ENCODE assay signal across 13 cellular contexts in the genomic region with DNA sequence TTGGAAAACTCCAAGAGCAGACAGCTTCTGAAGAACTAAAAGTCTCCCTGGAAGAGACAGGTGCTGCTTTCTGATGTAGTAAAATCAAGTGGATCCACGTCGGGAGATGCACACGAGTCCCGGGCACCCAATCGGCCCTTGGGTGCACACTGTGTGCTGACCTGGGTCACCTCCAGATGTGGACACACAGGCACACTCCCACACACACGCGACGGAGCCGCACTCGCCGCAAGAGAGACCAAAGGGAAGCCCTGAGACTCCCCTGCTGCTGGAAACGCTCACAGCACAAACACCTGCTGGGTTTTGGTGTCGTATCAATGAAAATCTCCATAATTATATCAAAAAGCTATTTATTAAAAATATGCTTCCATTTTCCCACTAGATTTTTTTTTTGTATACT.
"Had no signal": no experiment of that assay in that cellular context is flagged by ENCODE, and none has a peak within 500 bp of the region (broad histone marks: within the 10 kb centered on the region; RNA-seq: fewer than 3 reads in every experiment).

No MANE protein-coding gene starts in this region.

- H3K9me3 Mint-ChIP-seq: naive thymus-derived CD8-positive, alpha-beta T cell; stimulated activated naive CD8-positive, alpha-beta T cell treated with anti-CD3 and anti-CD28 coated beads, Interleukin-15, amount 100 ng/mL, for 72 hours had no signal

- H3K27me3 ChIP-seq: dorsolateral prefrontal cortex, foreskin keratinocyte, heart right ventricle, tibial artery had no signal

- ATAC-seq: naive thymus-derived CD8-positive, alpha-beta T cell; stimulated activated naive CD8-positive, alpha-beta T cell treated with anti-CD3 and anti-CD28 coated beads, Interleukin-15, amount 100 ng/mL, for 72 hours had no signal

- H3K27ac ChIP-seq: foreskin keratinocyte had no signal

- DNase-seq: activated CD4-positive, alpha-beta T cell treated with anti-CD3 and anti-CD28 coated beads, Interleukin-2, amount 50 U/mL, for 4 hours; activated CD4-positive, CD25-positive, alpha-beta regulatory T cell; activated gamma-delta T cell; activated T-cell treated with anti-CD3 and anti-CD28 coated beads, Interleukin-2, amount 50 U/mL, for 1 hour; dorsolateral prefrontal cortex; heart right ventricle; mucosa of descending colon; naive thymus-derived CD8-positive, alpha-beta T cell; occipital lobe; stimulated activated CD4-positive, alpha-beta T cell treated with anti-CD3 and anti-CD28 coated beads, Interleukin-4, amount 100 ng/mL, for 1 hour; stimulated activated naive CD8-positive, alpha-beta T cell treated with anti-CD3 and anti-CD28 coated beads, Interleukin-15, amount 100 ng/mL, for 72 hours; tibial artery had no signal

- H3K4me3 Mint-ChIP-seq: stimulated activated naive CD8-positive, alpha-beta T cell treated with anti-CD3 and anti-CD28 coated beads, Interleukin-15, amount 100 ng/mL, for 72 hours had no signal

- H3K9me3 ChIP-seq: heart right ventricle, mucosa of descending colon, tibial artery had no signal

- H3K36me3 ChIP-seq: tibial artery had no signal

- H3K27me3 Mint-ChIP-seq: naive thymus-derived CD8-positive, alpha-beta T cell; stimulated activated naive CD8-positive, alpha-beta T cell treated with anti-CD3 and anti-CD28 coated beads, Interleukin-15, amount 100 ng/mL, for 72 hours had no signal

- H3K4me3 ChIP-seq: mucosa of descending colon, tibial artery had no signal
